In the genomic region with DNA sequence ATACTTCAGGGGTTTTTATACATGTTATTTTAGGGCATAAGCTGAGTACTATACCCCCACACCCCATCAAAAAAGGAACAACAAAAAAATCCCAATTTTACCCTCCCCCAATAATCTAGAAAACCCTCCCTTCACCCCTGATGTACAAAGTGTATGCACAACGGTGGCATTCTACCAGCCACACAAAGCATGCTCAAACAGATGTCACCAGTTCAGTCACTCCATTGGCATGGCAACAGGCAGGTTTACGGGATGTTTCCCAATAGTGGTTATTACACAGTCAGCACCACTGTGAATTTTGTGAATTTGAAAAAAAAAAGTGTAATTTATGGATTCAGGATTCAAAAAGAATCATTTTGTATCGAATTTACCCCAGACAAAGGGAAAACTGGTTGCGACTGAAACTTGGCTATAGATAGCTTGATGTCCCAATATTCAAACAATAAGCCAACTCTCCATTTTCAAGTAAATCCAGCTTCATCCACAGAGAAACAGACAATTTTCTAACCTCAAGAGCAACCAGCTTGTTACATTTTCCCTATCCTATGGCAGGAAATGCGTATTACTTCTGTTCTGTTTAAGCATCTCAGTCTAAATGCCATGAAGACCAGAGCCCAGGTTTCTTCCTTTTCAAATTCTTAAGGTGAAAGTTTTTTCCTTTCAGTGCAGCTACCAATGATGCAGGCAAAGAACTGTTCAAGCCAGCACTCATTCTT, we compare ENCODE assay signal across 11 cellular contexts. TPM values are rescaled to one million over a fixed set of nuclear protein-coding genes. Genes with fewer than 3 reads are reported as not detected.
DNase-seq lines count a peak whose midpoint lies in the region; TF ChIP-seq lines count a peak whose summit lies in the region.
"Had no signal": no experiment of that assay in that cellular context is flagged by ENCODE, and none has a peak within 500 bp of the region (broad histone marks: within the 10 kb centered on the region; RNA-seq: fewer than 3 reads in every experiment).

No MANE protein-coding gene starts in this region.

- TF ChIP-seq CTCF in cardiac fibroblast (IDR thresholded peaks at IDR 0.05; ENCODE audit: low read depth, low read length), result no peak

- H3K4me3 ChIP-seq in cardiac fibroblast (replicated peaks in 1 of 2; ENCODE audit: low read depth in 2 of 2, low read length in 2 of 2), result no peak overlapping the region

- peak; percentile 77 for DNase-seq in Ammon's horn (ENCODE audit: low spot score)
- DNase-seq in LHCN-M2 (ENCODE audit: low read depth), result peak; percentile 74
- DNase-seq in cardiac fibroblast (ENCODE audit: low read depth in 2 of 2), result peak; percentile 31 to 45
- DNase-seq in myocyte (ENCODE audit: low read depth), result peak; percentile 35
- DNase-seq in cortex of kidney (lab: John Stamatoyannopoulos, UW), result no peak
- DNase-seq in activated CD4-positive, alpha-beta T cell treated with anti-CD3 and anti-CD28 coated beads, Interleukin-2, amount 50 U/mL, for 1 hour, result no peak
- no peak for DNase-seq in NCI-H1105 treated with DMSO at 0.1 percent for 48 hours (lab: John Stamatoyannopoulos, UW)
- DNase-seq in NCI-H1436 treated with DMSO at 0.1 percent for 48 hours (lab: John Stamatoyannopoulos, UW), result no peak
- DNase-seq: activated effector memory CD4-positive, alpha-beta T cell treated with anti-CD3 and anti-CD28 coated beads, Interleukin-2, amount 50 U/mL, for 16 hours; NCI-H1930; stimulated activated CD4-positive, alpha-beta T cell treated with anti-CD3 and anti-CD28 coated beads, Interleukin-15, amount 100 ng/mL, for 24 hours had no signal

RNA-seq across cellular contexts. Expression of a gene that starts 34.0 kb away (rescaled TPM):
- 4.1 and 5.6 TPM in 2 replicates for total RNA-seq in LHCN-M2 (2014; rRNA removed)
- polyA plus RNA-seq in LHCN-M2 (2012), result 1.3 TPM
- 12.1 and 12.7 TPM in 2 replicates for total RNA-seq in myocyte
- polyA plus RNA-seq in myocyte (2012), result 2.4 TPM

RNA-seq across cellular contexts. Expression of a gene that starts 35.6 kb away (rescaled TPM):
- 154 and 175 TPM in 2 replicates for total RNA-seq in LHCN-M2 (2014; rRNA removed)
- 68.3 TPM for polyA plus RNA-seq in LHCN-M2 (2012)
- total RNA-seq in myocyte, result 151 and 153 TPM in 2 replicates
- 66.1 TPM for polyA plus RNA-seq in myocyte (2012)

Comparison
In these comparisons a context has a peak if more than half of its experiments do, and no peak if none do; other contexts are left out.
1. DNase-seq: peak in Ammon's horn (single experiment), LHCN-M2 (single experiment), cardiac fibroblast (2 of 2) and myocyte (single experiment); none in cortex of kidney (single experiment), activated CD4-positive, alpha-beta T cell treated with anti-CD3 and anti-CD28 coated beads, Interleukin-2, amount 50 U/mL, for 1 hour (single experiment), NCI-H1105 treated with DMSO at 0.1 percent for 48 hours (single experiment) and NCI-H1436 treated with DMSO at 0.1 percent for 48 hours (single experiment).